ENCODE assay signal across 1 cellular context in the genomic region with DNA sequence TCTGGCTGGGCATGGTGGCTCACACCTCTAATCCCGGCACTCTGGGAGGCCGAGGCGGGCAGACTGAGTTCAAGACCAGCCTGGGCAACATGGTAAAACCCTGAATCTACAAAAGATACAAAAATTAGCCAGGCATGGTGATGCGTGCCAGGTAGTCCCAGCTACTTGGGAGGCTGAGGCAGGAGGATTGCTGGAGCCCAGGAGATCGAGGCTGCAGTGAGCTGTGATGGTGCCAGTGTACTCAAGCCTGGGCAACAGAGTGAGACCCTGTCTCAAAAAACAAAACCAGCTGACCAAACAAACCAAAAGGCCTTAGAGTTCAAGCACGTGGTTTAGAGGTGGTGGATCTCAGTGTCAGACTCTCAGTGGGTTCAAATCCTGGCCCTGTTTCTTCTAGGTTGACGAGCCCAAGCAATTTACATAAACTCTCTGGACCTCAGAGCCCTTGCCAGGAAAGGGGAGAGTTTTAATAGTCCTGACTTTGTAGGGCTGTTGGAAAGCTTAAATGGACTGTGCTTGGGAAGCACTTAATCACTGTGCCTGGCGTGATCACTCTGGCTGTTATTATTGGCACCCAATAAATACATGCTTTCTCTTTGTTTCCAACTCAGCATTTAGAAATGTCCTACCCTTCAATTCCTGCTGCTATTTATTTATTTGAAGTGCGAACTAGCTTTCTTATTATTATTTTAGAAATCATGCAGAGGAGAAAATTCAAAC.
TF ChIP-seq lines count a peak whose summit lies in the region.

No MANE protein-coding gene starts in this region.

TF ChIP-seq in IMR-90, 13 proteins besides CTCF, POLR2A, EP300 and RAD21 (continued from another document):
- TF ChIP-seq MAZ (IDR thresholded peaks at IDR 0.05; ENCODE audit: borderline replicate concordance, low read depth, low read length) (no peak), BHLHE40 (IDR thresholded peaks at IDR 0.05; ENCODE audit: low read depth, low read length) (no peak), MAFK (IDR thresholded peaks at IDR 0.05; ENCODE audit: low read depth, low read length) (no peak), NFE2L2 (IDR thresholded peaks at IDR 0.05; ENCODE audit: low read depth, low read length) (no peak), CEBPB (IDR thresholded peaks at IDR 0.05; ENCODE audit: low read depth, low read length) (no peak), RFX5 (IDR thresholded peaks at IDR 0.05; ENCODE audit: low read depth, low read length) (no peak)
